ENCODE assay signal across 16 cellular contexts in the genomic region with DNA sequence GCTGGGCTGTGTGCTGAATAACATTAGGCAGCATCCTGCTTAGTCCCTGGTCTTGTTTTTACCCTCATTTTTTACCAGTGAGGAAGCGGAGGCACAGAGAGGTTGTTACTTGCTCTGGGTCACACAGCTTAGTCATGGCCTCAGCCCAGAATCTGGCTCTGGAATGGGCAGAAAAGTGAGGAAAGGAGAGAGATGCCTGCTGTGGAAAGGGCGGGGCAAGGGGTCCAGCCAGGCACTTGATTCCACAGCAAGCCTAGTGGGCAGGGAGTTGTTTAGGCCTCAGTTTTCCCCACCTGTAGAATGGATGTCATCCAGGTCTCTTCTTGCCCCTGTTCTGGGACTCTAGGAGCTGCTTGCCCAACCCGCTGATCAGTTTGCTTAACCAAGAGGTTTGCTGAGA.
"Had no signal": no experiment of that assay in that cellular context is flagged by ENCODE, and none has a peak within 500 bp of the region (broad histone marks: within the 10 kb centered on the region; RNA-seq: fewer than 3 reads in every experiment).

No MANE protein-coding gene starts in this region.

- H3K27me3 ChIP-seq: gastroesophageal sphincter had no signal

- H3K36me3 ChIP-seq: gastroesophageal sphincter, transverse colon had no signal

- H3K27ac ChIP-seq: gastroesophageal sphincter, parathyroid adenoma, transverse colon had no signal

- H3K27me3 Mint-ChIP-seq: activated B cell treated with CpG ODN at 0.5 μM for 24 hours; activated CD4-positive, alpha-beta T cell treated with anti-CD3 and anti-CD28 coated beads, Interleukin-2, amount 10 ng/mL, durations not matched to agents 24 days and 14 days; activated naive CD8-positive, alpha-beta T cell treated with anti-CD3 and anti-CD28 coated beads, Interleukin-2, amount 10 ng/mL, durations not matched to agents 7 days and 5 days; T-helper 17 cell had no signal

- H3K27ac Mint-ChIP-seq: activated B cell treated with CpG ODN at 0.5 μM for 24 hours; activated CD4-positive, alpha-beta T cell treated with anti-CD3 and anti-CD28 coated beads, Interleukin-2, amount 10 ng/mL, durations not matched to agents 24 days and 14 days; activated naive CD8-positive, alpha-beta T cell treated with anti-CD3 and anti-CD28 coated beads, Interleukin-2, amount 10 ng/mL, durations not matched to agents 7 days and 5 days had no signal

- ATAC-seq: gastroesophageal sphincter, left cardiac atrium, T-helper 17 cell had no signal

- H3K4me3 Mint-ChIP-seq: activated B cell treated with CpG ODN at 0.5 μM for 24 hours; activated CD4-positive, alpha-beta T cell treated with anti-CD3 and anti-CD28 coated beads, Interleukin-2, amount 10 ng/mL, durations not matched to agents 24 days and 14 days; activated naive CD8-positive, alpha-beta T cell treated with anti-CD3 and anti-CD28 coated beads, Interleukin-2, amount 10 ng/mL, durations not matched to agents 7 days and 5 days; T-helper 17 cell had no signal

- DNase-seq: activated B cell treated with CpG ODN at 0.5 μM for 24 hours; activated CD4-positive, alpha-beta T cell treated with anti-CD3 and anti-CD28 coated beads, Interleukin-2, amount 10 ng/mL, durations not matched to agents 24 days and 14 days; activated CD8-positive, alpha-beta memory T cell treated with anti-CD3 and anti-CD28 coated beads for 24 hours; activated naive CD4-positive, alpha-beta T cell; activated naive CD8-positive, alpha-beta T cell treated with anti-CD3 and anti-CD28 coated beads, Interleukin-2, amount 10 ng/mL, durations not matched to agents 7 days and 5 days; aorta; cerebellar nuclear complex; erythroblast; left cardiac atrium; stimulated activated CD4-positive, alpha-beta T cell treated with anti-CD3 and anti-CD28 coated beads, Interleukin-12 subunit alpha, Interleukin-12 subunit beta, amount 100 ng/mL, for 4 hours; stimulated activated CD4-positive, alpha-beta T cell treated with anti-CD3 and anti-CD28 coated beads, Interleukin-2, amount 100 ng/mL, for 24 hours; substantia nigra; T-helper 17 cell; transverse colon had no signal

- H3K9me3 ChIP-seq: gastroesophageal sphincter, transverse colon had no signal

- H3K4me1 ChIP-seq: parathyroid adenoma had no signal

- H3K9me3 Mint-ChIP-seq: activated B cell treated with CpG ODN at 0.5 μM for 24 hours; activated CD4-positive, alpha-beta T cell treated with anti-CD3 and anti-CD28 coated beads, Interleukin-2, amount 10 ng/mL, durations not matched to agents 24 days and 14 days; activated naive CD8-positive, alpha-beta T cell treated with anti-CD3 and anti-CD28 coated beads, Interleukin-2, amount 10 ng/mL, durations not matched to agents 7 days and 5 days had no signal

- H3K4me3 ChIP-seq: gastroesophageal sphincter, transverse colon had no signal
